Comparison of ENCODE assay signal across 8 cellular contexts in the genomic region with DNA sequence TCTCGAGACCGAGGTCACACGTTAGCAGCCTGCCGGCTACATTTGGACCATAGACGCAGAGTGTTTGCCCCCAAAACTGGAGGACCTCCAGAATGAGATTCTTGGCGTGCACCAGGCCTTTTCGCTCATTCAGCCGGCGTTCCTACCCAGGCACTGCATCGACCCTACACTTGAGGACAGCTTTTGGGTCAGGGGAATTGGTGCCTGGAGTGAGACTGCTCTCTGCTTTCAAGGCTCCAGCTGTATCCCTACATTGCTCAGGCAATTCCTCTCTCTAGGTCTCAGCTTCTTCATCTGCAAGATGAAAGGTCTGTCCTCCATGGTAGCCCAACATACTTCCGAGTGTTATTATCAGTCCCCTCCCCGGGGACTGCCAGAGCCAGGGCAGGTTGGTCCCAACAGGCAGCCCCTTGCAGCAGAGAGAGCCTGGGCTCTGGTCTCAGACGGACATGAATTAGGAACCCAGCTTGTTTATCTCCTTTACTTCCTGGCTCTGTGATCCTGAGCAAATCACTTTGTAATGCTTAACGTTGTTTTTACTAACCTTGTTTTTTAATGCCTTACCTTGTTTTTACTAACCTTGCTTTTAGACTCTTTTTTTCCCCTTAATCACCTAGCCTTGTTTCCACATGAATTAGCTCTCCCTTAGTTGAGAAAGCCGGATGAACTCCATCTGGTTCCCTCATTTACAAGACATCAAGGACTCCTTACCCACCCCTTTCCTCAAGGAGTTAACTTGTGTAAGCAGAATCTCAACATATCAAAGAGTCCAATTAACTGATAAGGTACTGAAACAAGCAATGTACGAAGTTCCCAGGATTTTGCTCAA. TPM values are rescaled to one million over a fixed set of nuclear protein-coding genes. Genes with fewer than 3 reads are reported as not detected.
DNase-seq lines count a peak whose midpoint lies in the region; FAIRE-seq and TF ChIP-seq lines count a peak whose summit lies in the region.

No MANE protein-coding gene starts in this region.

- no peaks in the 10 kb centered on the region for H3K9me3 Mint-ChIP-seq in nephron

- no peak for TF ChIP-seq POLR2A in Peyer's patch (IDR thresholded peaks at IDR 0.05)
- no peak for TF ChIP-seq POLR2A in endothelial cell of umbilical vein (IDR thresholded peaks at IDR 0.05; ENCODE audit: low read depth, low read length)

- peak overlapping the region; percentile 69 for H2AFZ ChIP-seq in endothelial cell of umbilical vein (ENCODE audit: low read depth, low read length)

- TF ChIP-seq CTCF in HEK293 (tag by site-specific recombination; IDR thresholded peaks at IDR 0.05) (no peak), Peyer's patch (IDR thresholded peaks at IDR 0.05) (no peak), endothelial cell of umbilical vein (IDR thresholded peaks at IDR 0.05; ENCODE audit: extremely low read depth in 1 of 2, insufficient read depth in 1 of 2, low read depth in 1 of 2, low read length in 2 of 2) (no peak), nephron (IDR thresholded peaks at IDR 0.05; ENCODE audit: unreplicated experiment in 3 of 3) (no peak)

- H3K27me3 ChIP-seq in Peyer's patch (no peaks in the 10 kb centered on the region), endothelial cell of umbilical vein (ENCODE audit: control insufficient read depth in 2 of 2, insufficient read depth in 2 of 2, low read length in 2 of 2) (no peaks in the 10 kb centered on the region)

- H3K27ac ChIP-seq in HEK293 (ENCODE audit: extremely low read depth, low read depth, low read length), result peak overlapping the region; percentile 73; the same call in 1 of the 2 replicates
- peak overlapping the region in 3 of 4 donors; percentile 77 to 83 (median 77) for H3K27ac ChIP-seq in Peyer's patch
- peak overlapping the region; percentile 22 for H3K27ac ChIP-seq in endothelial cell of umbilical vein (ENCODE audit: insufficient read depth, low read depth, low read length)

- H3K9me3 ChIP-seq in HEK293 (ENCODE audit: control insufficient read depth, insufficient read depth, low read depth, low read length) (no peaks in the 10 kb centered on the region), Peyer's patch (no peaks in the 10 kb centered on the region), endothelial cell of umbilical vein (replicated peaks; ENCODE audit: control insufficient read depth, insufficient read depth, low read length) (no peaks in the 10 kb centered on the region)

- H3K27me3 Mint-ChIP-seq in nephron (ENCODE audit: low read depth), result no peaks in the 10 kb centered on the region

- BruUV-seq in endothelial cell of umbilical vein (replicated peaks; lab: Mats Ljungman, UMichigan), result no TSS peak

- intact Hi-C loops in endothelial cell of umbilical vein (cut with micrococcal nuclease), result loop anchor here (1.0 to 2.0 kb wide), 4 partner anchors 13 to 48 kb away; partner anchors contain the start of gene GLTP

- CTCF ChIA-PET in HEK293 (lab: Yijun Ruan, JAX), result interaction anchor here (0.6 to 2.2 kb wide), 6 partner anchors 10 to 97 kb away, joined by 3 to 8 read pairs (median 6); no protein-coding TSS in a partner anchor
- CTCF ChIA-PET in endothelial cell of umbilical vein (lab: Charles Lee), result interaction anchor here (0.9 to 3.7 kb wide), 9 partner anchors 9 to 63 kb away, joined by 3 to 20 read pairs (median 5); no protein-coding TSS in a partner anchor

- POLR2A ChIA-PET in HEK293 (lab: Yijun Ruan, JAX) (interaction anchor here (0.9 to 1.0 kb wide), 2 partner anchors 8 to 73 kb away, joined by 3 read pairs; no protein-coding TSS in a partner anchor), endothelial cell of umbilical vein (lab: Charles Lee) (interaction anchor here (1.2 kb wide), 1 partner anchor 12 kb away, joined by 3 read pairs; no protein-coding TSS in a partner anchor)

- H3K36me3 Mint-ChIP-seq in nephron (ENCODE audit: low read depth), result peaks cover 20% of the 10 kb centered on the region

- peaks cover 4 to 32% of the 10 kb centered on the region in 2 experiments; a peak in 2 of 3 replicates for H3K36me3 ChIP-seq in HEK293 (ENCODE audit: control insufficient read depth in 2 of 2, insufficient read depth in 1 of 2, low read length in 2 of 2)
- H3K36me3 ChIP-seq in Peyer's patch, result peaks cover 0 to 33% (median 0%) of the 10 kb centered on the region in 3 donors
- H3K36me3 ChIP-seq in endothelial cell of umbilical vein (ENCODE audit: control insufficient read depth in 2 of 2, extremely low read depth in 1 of 2, insufficient read depth in 2 of 2, low read length in 2 of 2), result peaks cover 12 to 16% of the 10 kb centered on the region in 2 experiments

- H3K4me3 Mint-ChIP-seq in nephron, result peak overlapping the region; percentile 88 to 91 (median 90)

- peak overlapping the region; percentile 90 to 96 (median 92) for H3K27ac Mint-ChIP-seq in nephron

- FAIRE-seq in endothelial cell of umbilical vein (lab: Jason Lieb, UNC), result peak; percentile 64

- peak overlapping the region; percentile 76 for H3K9ac ChIP-seq in endothelial cell of umbilical vein (replicated peaks; ENCODE audit: extremely low read depth, insufficient read depth, low read length)

- H3K4me1 ChIP-seq in HEK293 (ENCODE audit: control insufficient read depth, insufficient read depth, low read length) (peaks cover 3% of the 10 kb centered on the region; the same call in 1 of the 2 replicates), Peyer's patch (peaks cover 0 to 14% (median 0%) of the 10 kb centered on the region in 4 donors), endothelial cell of umbilical vein (ENCODE audit: control insufficient read depth, extremely low read depth, insufficient read depth, low read length) (peaks cover 8% of the 10 kb centered on the region)

- H3K79me2 ChIP-seq in endothelial cell of umbilical vein (ENCODE audit: control insufficient read depth, insufficient read depth, low read length), result peaks cover 19% of the 10 kb centered on the region

- dilution Hi-C loops in endothelial cell of umbilical vein (cut with MboI; ENCODE audit: extremely low pct_ligation_motif_present, low sequenced_read_pairs), result no loop called here

- H3K4me2 ChIP-seq in endothelial cell of umbilical vein (ENCODE audit: insufficient read depth, low read length), result peak overlapping the region; percentile 88

- H3K4me3 ChIP-seq in HEK293 (ENCODE audit: low read depth, low read length) (peak overlapping the region; percentile 55), Peyer's patch (peak overlapping the region; percentile 50 to 84 (median 82)), endothelial cell of umbilical vein (replicated peaks in 1 of 3; ENCODE audit: insufficient read depth in 1 of 3, low read depth in 1 of 3, low read length in 3 of 3) (peak overlapping the region; percentile 24 to 86 (median 72))

- no peaks in the 10 kb centered on the region for H4K20me1 ChIP-seq in endothelial cell of umbilical vein (replicated peaks; ENCODE audit: control insufficient read depth, extremely low read depth, insufficient read depth, low read length)

- DNase-seq in DMS79 treated with DMSO at 0.1 percent for 48 hours (lab: John Stamatoyannopoulos, UW) (peak; percentile 15), DMS79 (lab: John Stamatoyannopoulos, UW) (no peak), Peyer's patch (no peak), endothelial cell of umbilical vein (ENCODE audit: low read depth, low spot score) (peak; percentile 43), epidermal melanocyte (ENCODE audit: insufficient read length, low spot score) (no peak)
- no peak for DNase-seq in stimulated activated naive CD4-positive, alpha-beta T cell treated with Interleukin-2 at 50 U/mL for 16 hours (lab: John Stamatoyannopoulos, UW)

- H3K4me1 Mint-ChIP-seq in nephron, result peaks cover 29% of the 10 kb centered on the region

- H3K9me1 ChIP-seq in endothelial cell of umbilical vein (replicated peaks; ENCODE audit: control insufficient read depth, extremely low read depth, insufficient read depth, low read length), result no peaks in the 10 kb centered on the region

TF ChIP-seq in endothelial cell of umbilical vein, 7 proteins besides CTCF, POLR2A, EP300 and RAD21:
- TF ChIP-seq POLR2AphosphoS5 (IDR thresholded peaks at IDR 0.05; ENCODE audit: insufficient read depth, low read depth, low read length) (no peak), FOS (IDR thresholded peaks at IDR 0.05; ENCODE audit: borderline replicate concordance, insufficient read depth, low read length) (no peak), MYC (IDR thresholded peaks at IDR 0.05; ENCODE audit: low read depth, low read length) (no peak), EZH2 (IDR thresholded peaks at IDR 0.05; ENCODE audit: borderline replicate concordance, low read depth, low read length, severe bottlenecking) (no peak), GATA2 (IDR thresholded peaks at IDR 0.05; ENCODE audit: insufficient read depth, insufficient read length, low read depth, low read length) (no peak), JUN (IDR thresholded peaks at IDR 0.05; ENCODE audit: borderline replicate concordance, insufficient read depth, insufficient read length, low read depth) (no peak)
- TF ChIP-seq, protein P1, sequence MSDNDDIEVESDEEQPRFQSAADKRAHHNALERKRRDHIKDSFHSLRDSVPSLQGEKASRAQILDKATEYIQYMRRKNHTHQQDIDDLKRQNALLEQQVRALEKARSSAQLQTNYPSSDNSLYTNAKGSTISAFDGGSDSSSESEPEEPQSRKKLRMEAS (IDR thresholded peaks at IDR 0.05; ENCODE audit: insufficient read depth, insufficient read length), result no peak

RNA-seq across cellular contexts. Expression of gene TCHP, which starts 0.9 kb away (rescaled TPM):
- total RNA-seq in Peyer's patch (100 to 1,000 TPM in 1 of 4 donors, 10 to 100 TPM in 3; 23.9 to 120 (median 36.3) TPM), endothelial cell of umbilical vein (24.3 and 26.0 TPM in 2 replicates)
- 9.4 and 12.9 TPM in 2 replicates for polyA plus RNA-seq in endothelial cell of umbilical vein
- 12.1 and 12.5 TPM in 2 replicates for polyA plus RNA-seq in endothelial cell of umbilical vein (2011; cell fraction: cytosol; rRNA removed)
- 42.3 and 50.3 TPM in 2 replicates for polyA plus RNA-seq in endothelial cell of umbilical vein (2011; cell fraction: nucleus; rRNA removed)
- 18.5 and 20.5 TPM in 2 replicates for polyA plus RNA-seq in endothelial cell of umbilical vein (2012)
- polyA minus RNA-seq in endothelial cell of umbilical vein, result 8.3 and 13.2 TPM in 2 replicates
- 9.9 TPM for polyA minus RNA-seq in endothelial cell of umbilical vein (2011; cell fraction: cytosol; rRNA and poly(A)+ RNA removed)
- polyA minus RNA-seq in endothelial cell of umbilical vein (2011; cell fraction: nucleus; rRNA and poly(A)+ RNA removed), result 11.3 and 18.9 TPM in 2 replicates

RNA-seq across cellular contexts. Expression of gene GLTP, which starts 20.6 kb away (rescaled TPM):
- total RNA-seq in Peyer's patch, result 100 to 1,000 TPM in 3 of 4 donors, 10 to 100 TPM in 1; 27.2 to 149 (median 141) TPM
- total RNA-seq in endothelial cell of umbilical vein, result 46.6 and 48.0 TPM in 2 replicates
- polyA plus RNA-seq in endothelial cell of umbilical vein, result 20.1 and 21.5 TPM in 2 replicates
- 50.6 and 51.7 TPM in 2 replicates for polyA plus RNA-seq in endothelial cell of umbilical vein (2011; cell fraction: cytosol; rRNA removed)
- 10.4 and 16.5 TPM in 2 replicates for polyA plus RNA-seq in endothelial cell of umbilical vein (2011; cell fraction: nucleus; rRNA removed)
- 45.2 and 53.0 TPM in 2 replicates for polyA plus RNA-seq in endothelial cell of umbilical vein (2012)
- 32.0 and 36.3 TPM in 2 replicates for polyA minus RNA-seq in endothelial cell of umbilical vein
- polyA minus RNA-seq in endothelial cell of umbilical vein (2011; cell fraction: cytosol; rRNA and poly(A)+ RNA removed), result 22.4 TPM
- polyA minus RNA-seq in endothelial cell of umbilical vein (2011; cell fraction: nucleus; rRNA and poly(A)+ RNA removed), result 6.1 and 6.6 TPM in 2 replicates

Comparison
In these comparisons a context has a peak if more than half of its experiments do, and no peak if none do; other contexts are left out.
1. DNase-seq: peak in DMS79 treated with DMSO at 0.1 percent for 48 hours (single experiment) and endothelial cell of umbilical vein (single experiment); none in DMS79 (single experiment), Peyer's patch (0 of 3), epidermal melanocyte (single experiment) and stimulated activated naive CD4-positive, alpha-beta T cell treated with Interleukin-2 at 50 U/mL for 16 hours (single experiment).
2. H3K27ac ChIP-seq: peak in every context shown above with its lines; median percentile 77 in Peyer's patch; 73 in HEK293; 22 in endothelial cell of umbilical vein.
3. Peak in every context shown above with its lines, with median percentiles within 50 percentile points of each other: H3K4me3 ChIP-seq.